In the genomic region with DNA sequence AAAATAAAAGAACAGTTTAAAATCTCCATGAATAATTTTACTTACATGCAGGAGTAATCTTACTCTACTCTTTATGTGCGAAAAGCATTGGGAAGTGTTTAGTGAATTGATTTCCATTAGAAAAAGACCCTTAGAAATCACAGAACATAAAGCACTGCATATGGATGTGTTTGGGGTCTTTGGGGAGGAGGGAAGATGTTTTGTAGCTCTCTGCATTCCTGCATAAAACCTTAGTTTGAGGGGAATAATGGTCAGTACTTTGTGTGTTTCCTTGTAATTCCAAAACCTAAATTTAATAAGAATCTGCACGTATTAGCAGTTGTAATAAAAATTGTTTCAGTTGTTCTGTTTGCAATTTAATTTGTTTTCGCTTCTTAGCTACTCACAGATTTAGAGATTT, we compare ENCODE assay signal across 8 cellular contexts.
DNase-seq lines count a peak whose midpoint lies in the region; ATAC-seq, FAIRE-seq and TF ChIP-seq lines count a peak whose summit lies in the region.

No MANE protein-coding gene starts in this region.

- H3K9me3 Mint-ChIP-seq in natural killer cell, result no peaks in the 10 kb centered on the region

- H3K27me3 Mint-ChIP-seq in natural killer cell (ENCODE audit: low read depth in 2 of 2), result no peaks in the 10 kb centered on the region

- POLR2A ChIA-PET in AG04449 (lab: Yijun Ruan, JAX), result no interaction called here

- H3K4me1 ChIP-seq in KMS-11 (ENCODE audit: low read depth, poor library complexity, severe bottlenecking), result peaks cover 27% of the 10 kb centered on the region

- H3K4me1 Mint-ChIP-seq in natural killer cell, result peaks cover 67 to 77% of the 10 kb centered on the region in 2 donors

- H3K36me3 Mint-ChIP-seq in natural killer cell, result no peaks in the 10 kb centered on the region

- H3K4me3 Mint-ChIP-seq in natural killer cell, result peak overlapping the region; percentile 85

- TF ChIP-seq CTCF in AG04449 (IDR thresholded peaks at IDR 0.05; ENCODE audit: insufficient read depth, low read length, missing control alignments) (no peak), KMS-11 (conservative IDR thresholded peaks at IDR 0.05; ENCODE audit: low read depth, low read length) (no peak), choroid plexus epithelial cell (conservative IDR thresholded peaks at IDR 0.05; ENCODE audit: low read depth, low read length) (no peak), natural killer cell (IDR thresholded peaks at IDR 0.05) (no peak)

- peak overlapping the region; percentile 80 to 87 for H3K27ac Mint-ChIP-seq in natural killer cell

- peak overlapping the region; percentile 83 for H3K27ac ChIP-seq in KMS-11

- peak overlapping the region; percentile 57 for H3K4me2 ChIP-seq in KMS-11

- H3K4me3 ChIP-seq in AG04449 (ENCODE audit: low read depth, low read length) (peak overlapping the region; percentile 50), KMS-11 (IDR thresholded peaks at IDR 0.05; ENCODE audit: insufficient read depth, low read depth, low read length) (no peak overlapping the region), choroid plexus epithelial cell (ENCODE audit: low read depth, low read length) (peak overlapping the region; percentile 60)

- H3K36me3 ChIP-seq in KMS-11 (ENCODE audit: insufficient read depth), result peaks cover 9% of the 10 kb centered on the region; the same call in 1 of the 2 replicates

- intact Hi-C loops in natural killer cell (cut with micrococcal nuclease), result loop anchor here (10.0 kb wide), 2 partner anchors 144 to 686 kb away; a partner anchor contains a TSS

- H2AFZ ChIP-seq in KMS-11 (ENCODE audit: low read depth), result peak overlapping the region; percentile 69; the same call in 1 of the 2 replicates

- no peak for FAIRE-seq in HTR-8/SVneo (lab: Jason Lieb, UNC)

- no peak for ATAC-seq in natural killer cell

- H3K27me3 ChIP-seq in KMS-11 (ENCODE audit: insufficient read depth, low read depth), result no peaks in the 10 kb centered on the region

- H3K79me2 ChIP-seq in KMS-11 (ENCODE audit: insufficient read depth, low read depth), result peaks cover 52% of the 10 kb centered on the region

- H3K9ac ChIP-seq in KMS-11, result peak overlapping the region; percentile 89; the same call in 1 of the 2 replicates

- no peaks in the 10 kb centered on the region for H4K20me1 ChIP-seq in KMS-11 (ENCODE audit: insufficient read depth)

- DNase-seq in AG04449 (ENCODE audit: low read depth, low spot score) (no peak), choroid plexus epithelial cell (ENCODE audit: low read depth) (peak; percentile 5), natural killer cell (no peak), HUDEP-2 (lab: John Stamatoyannopoulos, UW; ENCODE audit: unreplicated experiment in 76 of 76) (no peak), NCI-H1105 treated with DMSO at 0.1 percent for 48 hours (lab: John Stamatoyannopoulos, UW) (no peak), HTR-8/SVneo (ENCODE audit: insufficient read length, low spot score) (no peak), Ammon's horn (ENCODE audit: low spot score) (no peak)

- CTCF ChIA-PET in AG04449 (lab: Yijun Ruan, JAX), result interaction anchor here (1.0 to 4.0 kb wide), 3 partner anchors 12 to 27 kb away, joined by 3 to 17 read pairs (median 6); no protein-coding TSS in a partner anchor
